Comparison of ENCODE assay signal across 8 cellular contexts in the genomic region with DNA sequence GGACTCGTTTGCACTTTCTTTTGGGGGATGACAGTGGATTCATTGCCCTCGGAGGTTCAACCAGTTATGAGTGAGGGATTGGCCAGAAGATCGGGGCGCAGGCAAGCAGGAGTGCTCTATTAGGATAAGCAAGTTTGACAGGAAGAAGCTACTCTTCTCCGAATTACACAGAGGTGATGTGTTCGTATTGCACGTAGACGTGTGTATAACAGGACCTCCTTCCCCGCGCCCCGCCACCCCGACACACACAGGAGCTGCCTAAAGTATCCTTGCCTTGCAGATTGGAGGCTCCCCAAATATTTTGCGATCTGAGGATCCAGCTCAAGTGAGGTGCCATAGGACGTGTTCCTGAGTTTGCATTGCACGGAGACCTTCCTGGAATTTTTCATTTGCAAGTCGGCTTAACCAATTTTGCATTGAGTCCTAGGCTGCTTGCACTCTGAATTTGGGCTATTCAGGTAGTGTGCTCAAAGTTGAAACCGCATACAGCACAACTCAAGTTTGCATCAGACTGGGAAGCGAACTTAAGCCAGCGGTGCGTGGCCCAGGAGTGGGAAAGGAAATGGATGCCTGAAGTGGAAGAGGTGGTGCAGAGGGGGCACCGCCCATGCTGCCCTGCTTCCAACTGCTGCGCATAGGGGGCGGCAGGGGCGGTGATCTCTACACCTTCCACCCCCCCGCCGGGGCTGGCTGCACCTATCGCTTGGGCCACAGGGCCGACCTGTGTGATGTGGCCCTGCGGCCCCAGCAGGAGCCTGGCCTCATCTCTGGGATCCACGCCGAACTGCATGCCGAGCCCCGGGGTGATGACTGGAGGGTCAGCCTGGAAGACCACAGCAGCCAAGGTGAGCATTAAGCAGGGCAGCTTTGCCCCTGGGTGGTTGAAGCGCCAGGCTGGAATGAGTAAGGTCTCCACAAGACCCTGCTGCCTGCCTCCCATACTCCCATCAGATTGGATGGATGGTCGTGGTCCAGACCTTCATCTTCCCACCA.
DNase-seq lines count a peak whose midpoint lies in the region; ATAC-seq and TF ChIP-seq lines count a peak whose summit lies in the region.

No MANE protein-coding gene starts in this region.

- TF ChIP-seq CTCF in choroid plexus epithelial cell (conservative IDR thresholded peaks at IDR 0.05; ENCODE audit: low read depth, low read length), result peak; percentile 4

- H3K27me3 ChIP-seq in muscle layer of colon (ENCODE audit: control insufficient read depth in 1 of 2, insufficient read depth in 2 of 2, low read length in 2 of 2), result no peaks in the 10 kb centered on the region

- peaks cover 19% of the 10 kb centered on the region for H3K4me1 ChIP-seq in muscle layer of colon (ENCODE audit: insufficient read depth, low read length)

- H3K4me3 ChIP-seq in choroid plexus epithelial cell (ENCODE audit: low read depth, low read length) (peak overlapping the region; percentile 71), muscle layer of colon (ENCODE audit: low read depth in 1 of 2, low read length in 2 of 2) (peak overlapping the region; percentile 48 to 94)

- peak; percentile 5 for ATAC-seq in GM21737 (IDR thresholded peaks at IDR 0.05; ENCODE audit: unreplicated experiment)
- no peak for ATAC-seq in HG02763 (IDR thresholded peaks at IDR 0.05; ENCODE audit: unreplicated experiment)
- no peak for ATAC-seq in GM19397 (IDR thresholded peaks at IDR 0.05; ENCODE audit: unreplicated experiment)
- no peak for ATAC-seq in GM18520 (IDR thresholded peaks at IDR 0.05; ENCODE audit: unreplicated experiment)

- no peaks in the 10 kb centered on the region for H3K9me3 ChIP-seq in muscle layer of colon (ENCODE audit: low read length)

- peaks cover 17% of the 10 kb centered on the region for H3K36me3 ChIP-seq in muscle layer of colon (ENCODE audit: insufficient read depth, low read length)

- H3K9ac ChIP-seq in muscle layer of colon (ENCODE audit: low read length), result peak overlapping the region; percentile 61

- DNase-seq in COR-L47 (lab: John Stamatoyannopoulos, UW) (peak; percentile 39), RPMI8226 (peak; percentile 48), choroid plexus epithelial cell (ENCODE audit: low read depth) (no peak)

- peak overlapping the region; percentile 67 for H3K27ac ChIP-seq in muscle layer of colon (ENCODE audit: low read depth, low read length)
